Comparison of ENCODE assay signal across 18 cellular contexts in the genomic region with DNA sequence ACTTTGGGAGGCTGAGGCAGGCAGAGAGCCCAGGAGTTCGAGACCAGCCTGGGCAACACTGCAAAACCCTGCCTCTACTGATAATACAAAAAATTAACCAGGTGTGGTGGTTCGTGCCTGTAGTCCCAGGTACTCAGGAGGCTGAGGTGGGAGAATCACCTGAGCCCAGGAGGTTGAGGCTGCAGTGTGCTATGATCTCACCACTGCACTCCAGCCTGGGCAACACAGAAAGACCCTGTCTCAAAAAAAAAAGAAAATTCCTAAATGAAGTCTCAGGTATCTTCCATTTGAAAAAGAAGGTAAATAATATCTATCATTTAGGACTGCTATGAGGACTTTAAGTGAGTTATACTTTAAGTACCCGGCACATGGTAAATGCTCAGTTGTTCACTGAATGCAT. TPM values are rescaled to one million over a fixed set of nuclear protein-coding genes. Genes with fewer than 3 reads are reported as not detected.
DNase-seq lines count a peak whose midpoint lies in the region; ATAC-seq and TF ChIP-seq lines count a peak whose summit lies in the region.
"Had no signal": no experiment of that assay in that cellular context is flagged by ENCODE, and none has a peak within 500 bp of the region (broad histone marks: within the 10 kb centered on the region; RNA-seq: fewer than 3 reads in every experiment).

No MANE protein-coding gene starts in this region.

- H3K9me2 ChIP-seq in neural cell (ENCODE audit: insufficient read depth, low read length), result no peaks in the 10 kb centered on the region

- H2AFZ ChIP-seq in neural cell (ENCODE audit: low read depth, low read length), result no peak overlapping the region

- no peaks in the 10 kb centered on the region for H3K9me3 Mint-ChIP-seq in activated T-helper 17 cell treated with anti-CD3 and anti-CD28 coated beads, Interleukin-2, amount 50 U/mL, for 72 hours
- H3K9me3 Mint-ChIP-seq: nephron; stimulated activated naive CD8-positive, alpha-beta T cell treated with anti-CD3 and anti-CD28 coated beads, Interleukin-15, Interleukin-2, amounts not matched to agents 100 ng/mL and 50 ng/mL, for 24 hours; T-helper 1 cell treated with Interleukin-12 subunit alpha and Interleukin-12 subunit beta and Interleukin-4 antibody, amounts not matched to agents 30 μg/mL and 1 μg/mL, for 36 hours had no signal

- H3K4me3 ChIP-seq in BLaER1, result peak overlapping the region; percentile 98
- 0 out of 2 replicates have a peak overlapping the region, but pooled peaks have one; percentile 98 for H3K4me3 ChIP-seq in HUES48 (ENCODE audit: low read depth, low read length)
- peak overlapping the region; percentile 77 for H3K4me3 ChIP-seq in neural cell (ENCODE audit: low read length)

- H3K27me3 ChIP-seq in BLaER1, result no peaks in the 10 kb centered on the region
- no peaks in the 10 kb centered on the region for H3K27me3 ChIP-seq in HUES48 (ENCODE audit: control insufficient read depth, insufficient read depth, low read length)
- H3K27me3 ChIP-seq in neural cell (ENCODE audit: insufficient read depth, low read depth, low read length), result no peaks in the 10 kb centered on the region
- H3K27me3 ChIP-seq: heart left ventricle had no signal

- H3K79me2 ChIP-seq in neural cell (replicated peaks; ENCODE audit: insufficient read depth, low read length), result peaks cover 70% of the 10 kb centered on the region

- TF ChIP-seq EP300 in neural cell (conservative IDR thresholded peaks at IDR 0.05; ENCODE audit: poor library complexity, severe bottlenecking), result no peak

- H3K27ac Mint-ChIP-seq in activated T-helper 17 cell treated with anti-CD3 and anti-CD28 coated beads, Interleukin-2, amount 50 U/mL, for 72 hours, result no peak overlapping the region
- H3K27ac Mint-ChIP-seq: T-helper 1 cell treated with Interleukin-12 subunit alpha and Interleukin-12 subunit beta and Interleukin-4 antibody, amounts not matched to agents 30 μg/mL and 1 μg/mL, for 36 hours had no signal

- no peak for ATAC-seq in activated T-helper 17 cell treated with anti-CD3 and anti-CD28 coated beads, Interleukin-2, amount 50 U/mL, for 72 hours (replicated peaks)
- no peak for ATAC-seq in HG02840 (IDR thresholded peaks at IDR 0.05; ENCODE audit: low FRiP score, unreplicated experiment)
- ATAC-seq: heart left ventricle had no signal

- TF ChIP-seq RAD21 in neural cell (conservative IDR thresholded peaks at IDR 0.05), result no peak

- TF ChIP-seq CTCF in neural cell (IDR thresholded peaks at IDR 0.05; ENCODE audit: poor library complexity, severe bottlenecking), result no peak

- H3K27me3 Mint-ChIP-seq in activated T-helper 17 cell treated with anti-CD3 and anti-CD28 coated beads, Interleukin-2, amount 50 U/mL, for 72 hours, result no peaks in the 10 kb centered on the region
- H3K27me3 Mint-ChIP-seq: stimulated activated naive CD8-positive, alpha-beta T cell treated with anti-CD3 and anti-CD28 coated beads, Interleukin-15, Interleukin-2, amounts not matched to agents 100 ng/mL and 50 ng/mL, for 24 hours had no signal

- peak overlapping the region; percentile 92 for H3K4me2 ChIP-seq in BLaER1
- peak overlapping the region; percentile 92 for H3K4me2 ChIP-seq in neural cell (ENCODE audit: low read length)

- H4K20me1 ChIP-seq in BLaER1 (peaks cover 70% of the 10 kb centered on the region), neural cell (ENCODE audit: insufficient read depth) (peaks cover 6% of the 10 kb centered on the region)

- H3K27ac ChIP-seq in BLaER1 (peak overlapping the region; percentile 18; the same call in 1 of the 2 replicates), HUES48 (ENCODE audit: low read depth, low read length) (no peak overlapping the region), neural cell (ENCODE audit: low read length) (no peak overlapping the region)

- H3K4me1 ChIP-seq in BLaER1, result peaks cover 44% of the 10 kb centered on the region
- 0 out of 2 replicates have a peak, but pooled peaks cover 7% of the 10 kb centered on the region for H3K4me1 ChIP-seq in HUES48 (ENCODE audit: control insufficient read depth, insufficient read depth, low read length)

- peak overlapping the region; percentile 100; the same call in 1 of the 2 replicates for H3K9ac ChIP-seq in BLaER1
- H3K9ac ChIP-seq in HUES48 (ENCODE audit: low read depth, low read length), result no peak overlapping the region
- no peak overlapping the region for H3K9ac ChIP-seq in neural cell (ENCODE audit: low read length)

- H3K9me3 ChIP-seq in BLaER1 (no peaks in the 10 kb centered on the region), HUES48 (ENCODE audit: control insufficient read depth, insufficient read depth, low read length) (no peaks in the 10 kb centered on the region), neural cell (ENCODE audit: low read length) (no peaks in the 10 kb centered on the region)
- H3K9me3 ChIP-seq: heart left ventricle had no signal

- H3K36me3 ChIP-seq in BLaER1, result peaks cover 43% of the 10 kb centered on the region
- peaks cover 21% of the 10 kb centered on the region; the same call in 1 of the 2 replicates for H3K36me3 ChIP-seq in HUES48 (ENCODE audit: control insufficient read depth, insufficient read depth, low read length)
- no peaks in the 10 kb centered on the region for H3K36me3 ChIP-seq in neural cell (ENCODE audit: insufficient read depth, low read length)
- H3K36me3 ChIP-seq: heart left ventricle had no signal

- H3K4me1 Mint-ChIP-seq in activated T-helper 17 cell treated with anti-CD3 and anti-CD28 coated beads, Interleukin-2, amount 50 U/mL, for 72 hours, result no peaks in the 10 kb centered on the region

- peaks cover 10% of the 10 kb centered on the region for H3F3A ChIP-seq in neural cell (ENCODE audit: insufficient read depth, low read length, poor library complexity, severe bottlenecking)

- peaks cover 45% of the 10 kb centered on the region for H3K36me3 Mint-ChIP-seq in activated T-helper 17 cell treated with anti-CD3 and anti-CD28 coated beads, Interleukin-2, amount 50 U/mL, for 72 hours (ENCODE audit: low read depth)

- peak overlapping the region; percentile 98 for H3K4me3 Mint-ChIP-seq in activated T-helper 17 cell treated with anti-CD3 and anti-CD28 coated beads, Interleukin-2, amount 50 U/mL, for 72 hours

- no peak for DNase-seq in NOMO-1 treated with DMSO at 0.1 percent for 48 hours (lab: John Stamatoyannopoulos, UW; ENCODE audit: unreplicated experiment)
- DNase-seq in SW480 (ENCODE audit: low spot score), result no peak
- DNase-seq in NCI-H1092 (lab: John Stamatoyannopoulos, UW), result no peak
- DNase-seq: activated CD4-positive, CD25-positive, alpha-beta regulatory T cell; central memory CD4-positive, alpha-beta T cell; effector CD4-positive, alpha-beta T cell; heart left ventricle; kidney; mesenchymal stem cell; NCI-H146 had no signal

TF ChIP-seq in neural cell, 6 proteins besides CTCF, POLR2A, EP300 and RAD21:
- TF ChIP-seq TAF1 (IDR thresholded peaks at IDR 0.05; ENCODE audit: low read depth) (no peak), POLR2AphosphoS5 (IDR thresholded peaks at IDR 0.05) (no peak), MXI1 (conservative IDR thresholded peaks at IDR 0.05; ENCODE audit: poor library complexity, severe bottlenecking) (no peak), EZH2 (IDR thresholded peaks at IDR 0.05; ENCODE audit: borderline replicate concordance, insufficient read depth, low read length, poor library complexity, severe bottlenecking) (no peak), REST (IDR thresholded peaks at IDR 0.05; ENCODE audit: borderline replicate concordance) (no peak), SMC3 (conservative IDR thresholded peaks at IDR 0.05; ENCODE audit: poor library complexity) (no peak)

RNA-seq across cellular contexts. Expression of gene SMARCC1, which starts 2.9 kb away (rescaled TPM):
- total RNA-seq in activated T-helper 17 cell treated with anti-CD3 and anti-CD28 coated beads, Interleukin-2, amount 50 U/mL, for 72 hours, result 100 to 1,000 TPM; 114 to 134 TPM
- polyA plus RNA-seq in neural cell, result 29.4 and 31.9 TPM in 2 replicates
- 127 TPM in 2 replicates for polyA minus RNA-seq in neural cell

RNA-seq across cellular contexts. Expression of gene DHX30, which starts 24.2 kb away (rescaled TPM):
- total RNA-seq in activated T-helper 17 cell treated with anti-CD3 and anti-CD28 coated beads, Interleukin-2, amount 50 U/mL, for 72 hours, result 10 to 100 TPM; 48.8 to 93.8 TPM
- 101 and 115 TPM in 2 replicates for polyA plus RNA-seq in neural cell
- polyA minus RNA-seq in neural cell, result 114 and 117 TPM in 2 replicates
